8 cellular contexts compared by ENCODE assay signal in the genomic region with DNA sequence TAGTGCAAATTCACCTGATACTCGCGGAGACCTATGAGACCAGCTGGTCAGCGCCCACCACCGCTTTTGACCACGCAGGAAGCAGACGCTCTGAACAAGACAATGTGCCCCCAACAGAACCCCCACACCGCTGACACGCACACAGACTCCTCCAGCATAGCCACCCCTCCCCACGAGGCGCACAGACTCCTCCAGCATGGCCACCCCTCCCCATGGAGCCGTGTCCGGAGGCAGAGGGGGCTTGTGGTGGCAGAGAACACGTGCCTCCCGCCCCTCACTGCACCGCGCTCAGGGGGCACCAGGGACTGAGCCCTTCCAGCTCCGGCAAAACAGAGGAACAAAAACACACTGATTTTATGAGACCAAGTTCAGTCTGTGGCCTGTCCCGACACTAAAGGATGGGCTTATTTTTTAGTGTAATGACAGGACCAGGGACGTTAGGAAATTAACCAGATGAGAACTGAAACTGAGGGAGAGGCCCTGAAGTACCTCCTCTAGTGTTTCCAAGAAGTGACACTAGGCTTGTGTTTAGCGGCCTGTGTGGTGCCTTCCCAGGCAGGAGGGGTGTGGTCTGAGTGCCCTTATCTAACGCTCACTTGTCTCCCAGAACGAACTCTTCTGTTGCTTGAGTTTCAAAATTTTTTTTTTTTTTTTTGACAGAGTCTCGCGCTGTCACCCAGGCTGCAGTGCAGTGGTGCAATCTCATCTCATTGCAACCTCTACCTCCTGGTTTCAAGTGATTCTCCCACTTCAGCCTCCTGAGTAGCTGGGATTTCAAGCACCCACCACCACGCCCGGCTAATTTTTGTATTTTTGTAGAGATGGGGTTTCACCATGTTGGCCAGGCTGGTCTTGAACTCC. TPM values are rescaled to one million over a fixed set of nuclear protein-coding genes. Genes with fewer than 3 reads are reported as not detected.
DNase-seq lines count a peak whose midpoint lies in the region; ATAC-seq and TF ChIP-seq lines count a peak whose summit lies in the region.

No MANE protein-coding gene starts in this region.

- no peaks in the 10 kb centered on the region for H3K36me3 Mint-ChIP-seq in activated T-cell treated with anti-CD3 and anti-CD28 coated beads, Interleukin-2, amount 50 U/mL, for 24 hours (ENCODE audit: low read depth)
- no peaks in the 10 kb centered on the region for H3K36me3 Mint-ChIP-seq in WTC11

- peak; percentile 69 for ATAC-seq in HG03045 (IDR thresholded peaks at IDR 0.05; ENCODE audit: unreplicated experiment)
- no peak for ATAC-seq in WTC11

- peaks cover 16% of the 10 kb centered on the region for H3K4me1 Mint-ChIP-seq in activated T-cell treated with anti-CD3 and anti-CD28 coated beads, Interleukin-2, amount 50 U/mL, for 24 hours (ENCODE audit: low read depth)
- peaks cover 9% of the 10 kb centered on the region for H3K4me1 Mint-ChIP-seq in WTC11

- POLR2A ChIA-PET in WTC11 (lab: Charles Lee), result no interaction called here

- H3K9me3 Mint-ChIP-seq in activated T-cell treated with anti-CD3 and anti-CD28 coated beads, Interleukin-2, amount 50 U/mL, for 24 hours, result no peaks in the 10 kb centered on the region
- no peaks in the 10 kb centered on the region for H3K9me3 Mint-ChIP-seq in WTC11

- DNase-seq in activated T-cell treated with anti-CD3 and anti-CD28 coated beads, Interleukin-2, amount 50 U/mL, for 24 hours, result no peak
- no peak for DNase-seq in activated T-cell treated with anti-CD3 and anti-CD28 coated beads for 4 hours
- DNase-seq in WTC11 (ENCODE audit: low spot score), result no peak
- DNase-seq in stimulated activated CD8-positive, alpha-beta memory T cell treated with anti-CD3 and anti-CD28 coated beads, Interleukin-2, amount 100 ng/mL, for 48 hours (ENCODE audit: low read depth in 2 of 2), result peak; percentile 26 to 35
- DNase-seq in NK-92 (lab: John Stamatoyannopoulos, UW; ENCODE audit: unreplicated experiment), result no peak
- DNase-seq in G401 (ENCODE audit: low spot score), result no peak
- DNase-seq in stimulated activated naive CD4-positive, alpha-beta T cell (lab: John Stamatoyannopoulos, UW), result no peak

- H3K4me3 Mint-ChIP-seq in activated T-cell treated with anti-CD3 and anti-CD28 coated beads, Interleukin-2, amount 50 U/mL, for 24 hours, result no peak overlapping the region
- no peak overlapping the region for H3K4me3 Mint-ChIP-seq in WTC11

- peak overlapping the region; percentile 45 for H3K27ac Mint-ChIP-seq in activated T-cell treated with anti-CD3 and anti-CD28 coated beads, Interleukin-2, amount 50 U/mL, for 24 hours
- 0 out of 2 replicates have a peak overlapping the region, but pooled peaks have one; percentile 23 for H3K27ac Mint-ChIP-seq in WTC11

- CTCF ChIA-PET in WTC11 (lab: Charles Lee), result no interaction called here

- peaks cover 25% of the 10 kb centered on the region for H3K27me3 Mint-ChIP-seq in activated T-cell treated with anti-CD3 and anti-CD28 coated beads, Interleukin-2, amount 50 U/mL, for 24 hours
- H3K27me3 Mint-ChIP-seq in WTC11 (ENCODE audit: low read depth), result no peaks in the 10 kb centered on the region; the same call in 1 of the 2 replicates

- in situ Hi-C loops in G401 (cut with HindIII; ENCODE audit: low sequenced_read_pairs), result no loop called here

- TF ChIP-seq CTCF in WTC11 (IDR thresholded peaks at IDR 0.05), result no peak

TF ChIP-seq in WTC11, 78 proteins besides CTCF, POLR2A, EP300 and RAD21 (continues in another document):
- TF ChIP-seq, protein P1, sequence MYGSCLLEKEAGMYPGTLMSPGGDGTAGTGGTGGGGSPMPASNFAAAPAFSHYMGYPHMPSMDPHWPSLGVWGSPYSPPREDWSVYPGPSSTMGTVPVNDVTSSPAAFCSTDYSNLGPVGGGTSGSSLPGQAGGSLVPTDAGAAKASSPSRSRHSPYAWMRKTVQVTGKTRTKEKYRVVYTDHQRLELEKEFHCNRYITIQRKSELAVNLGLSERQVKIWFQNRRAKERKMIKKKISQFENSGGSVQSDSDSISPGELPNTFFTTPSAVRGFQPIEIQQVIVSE (CRISPR knock-in tag; IDR thresholded peaks at IDR 0.05; ENCODE audit: borderline replicate concordance), result no peak
- TF ChIP-seq ERG (CRISPR knock-in tag; IDR thresholded peaks at IDR 0.05) (no peak), ETV6 (CRISPR knock-in tag; IDR thresholded peaks at IDR 0.05) (no peak), ZBTB43 (CRISPR knock-in tag; IDR thresholded peaks at IDR 0.05) (no peak), ZBTB21 (CRISPR knock-in tag; IDR thresholded peaks at IDR 0.05; ENCODE audit: borderline replicate concordance) (no peak), GABPB1 (CRISPR knock-in tag; IDR thresholded peaks at IDR 0.05) (no peak), NFE2L1 (CRISPR knock-in tag; IDR thresholded peaks at IDR 0.05) (no peak), EMX1 (CRISPR knock-in tag; IDR thresholded peaks at IDR 0.05) (no peak), HMGA2 (CRISPR knock-in tag; IDR thresholded peaks at IDR 0.05) (no peak), HMGXB4 (CRISPR knock-in tag; IDR thresholded peaks at IDR 0.05) (no peak), ZNF671 (CRISPR knock-in tag; IDR thresholded peaks at IDR 0.05) (no peak), ZNF138 (CRISPR knock-in tag; conservative IDR thresholded peaks at IDR 0.05) (no peak), ZNF423 (CRISPR knock-in tag; IDR thresholded peaks at IDR 0.05) (no peak), KAT7 (CRISPR knock-in tag; IDR thresholded peaks at IDR 0.05; ENCODE audit: borderline replicate concordance) (no peak)
- TF ChIP-seq, protein P2, sequence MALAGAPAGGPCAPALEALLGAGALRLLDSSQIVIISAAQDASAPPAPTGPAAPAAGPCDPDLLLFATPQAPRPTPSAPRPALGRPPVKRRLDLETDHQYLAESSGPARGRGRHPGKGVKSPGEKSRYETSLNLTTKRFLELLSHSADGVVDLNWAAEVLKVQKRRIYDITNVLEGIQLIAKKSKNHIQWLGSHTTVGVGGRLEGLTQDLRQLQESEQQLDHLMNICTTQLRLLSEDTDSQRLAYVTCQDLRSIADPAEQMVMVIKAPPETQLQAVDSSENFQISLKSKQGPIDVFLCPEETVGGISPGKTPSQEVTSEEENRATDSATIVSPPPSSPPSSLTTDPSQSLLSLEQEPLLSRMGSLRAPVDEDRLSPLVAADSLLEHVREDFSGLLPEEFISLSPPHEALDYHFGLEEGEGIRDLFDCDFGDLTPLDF (CRISPR knock-in tag; IDR thresholded peaks at IDR 0.05), result no peak
- TF ChIP-seq, protein P3, sequence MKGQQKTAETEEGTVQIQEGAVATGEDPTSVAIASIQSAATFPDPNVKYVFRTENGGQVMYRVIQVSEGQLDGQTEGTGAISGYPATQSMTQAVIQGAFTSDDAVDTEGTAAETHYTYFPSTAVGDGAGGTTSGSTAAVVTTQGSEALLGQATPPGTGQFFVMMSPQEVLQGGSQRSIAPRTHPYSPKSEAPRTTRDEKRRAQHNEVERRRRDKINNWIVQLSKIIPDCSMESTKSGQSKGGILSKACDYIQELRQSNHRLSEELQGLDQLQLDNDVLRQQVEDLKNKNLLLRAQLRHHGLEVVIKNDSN (CRISPR knock-in tag; IDR thresholded peaks at IDR 0.05), result no peak
- TF ChIP-seq, protein P4, sequence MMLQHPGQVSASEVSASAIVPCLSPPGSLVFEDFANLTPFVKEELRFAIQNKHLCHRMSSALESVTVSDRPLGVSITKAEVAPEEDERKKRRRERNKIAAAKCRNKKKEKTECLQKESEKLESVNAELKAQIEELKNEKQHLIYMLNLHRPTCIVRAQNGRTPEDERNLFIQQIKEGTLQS (CRISPR knock-in tag; conservative IDR thresholded peaks at IDR 0.05), result no peak

RNA-seq across cellular contexts. Expression of gene AGPAT3, which starts 10.0 kb away (rescaled TPM):
- 5.6 to 9.7 TPM (median 9.4 TPM) in 3 replicates for total RNA-seq in WTC11 (2021)
- 5.3 and 14.7 TPM in 2 replicates for total RNA-seq in G401 (2014; rRNA removed; shearing (Covaris generic))

Comparison
In these comparisons a context has a peak if more than half of its experiments do, and no peak if none do; other contexts are left out.
1. DNase-seq: peak in stimulated activated CD8-positive, alpha-beta memory T cell treated with anti-CD3 and anti-CD28 coated beads, Interleukin-2, amount 100 ng/mL, for 48 hours (2 of 2); none in activated T-cell treated with anti-CD3 and anti-CD28 coated beads, Interleukin-2, amount 50 U/mL, for 24 hours (single experiment), activated T-cell treated with anti-CD3 and anti-CD28 coated beads for 4 hours (single experiment), WTC11 (single experiment), NK-92 (single experiment), G401 (single experiment) and stimulated activated naive CD4-positive, alpha-beta T cell (0 of 6).